ENCODE assay signal across 14 cellular contexts in genomic region chr15:59736181-59736580, GRCh38.
"Had no signal": no experiment of that assay in that cellular context is flagged by ENCODE, and none has a peak within 500 bp of the region (broad histone marks: within the 10 kb centered on the region; RNA-seq: fewer than 3 reads in every experiment).

No MANE protein-coding gene starts in this region.

- H3K4me1 Mint-ChIP-seq: activated T-helper 17 cell treated with anti-CD3 and anti-CD28 coated beads, Interleukin-2, amount 50 U/mL, for 72 hours; immature natural killer cell had no signal

- H3K4me3 ChIP-seq: cardiac muscle cell, hepatocyte, lower lobe of right lung, stomach, thoracic aorta had no signal

- H3K27ac Mint-ChIP-seq: activated naive CD4-positive, alpha-beta T cell treated with anti-CD3 and anti-CD28 coated beads for 36 hours; activated T-helper 17 cell treated with anti-CD3 and anti-CD28 coated beads, Interleukin-2, amount 50 U/mL, for 72 hours; immature natural killer cell; naive B cell had no signal

- H3K9me3 ChIP-seq: lower lobe of right lung, stomach, thoracic aorta had no signal

- H3K27ac ChIP-seq: cardiac muscle cell, hepatocyte, lower lobe of right lung, stomach, thoracic aorta had no signal

- H3K36me3 Mint-ChIP-seq: immature natural killer cell, naive B cell had no signal

- H3K27me3 ChIP-seq: cardiac muscle cell, hepatocyte had no signal

- DNase-seq: activated naive CD4-positive, alpha-beta T cell treated with anti-CD3 and anti-CD28 coated beads for 36 hours; immature natural killer cell; left cardiac atrium; lower lobe of right lung; naive B cell; right cardiac atrium; small intestine; stomach; T-helper 2 cell had no signal

- H3K36me3 ChIP-seq: cardiac muscle cell, lower lobe of right lung, stomach, thoracic aorta had no signal

- H3K4me3 Mint-ChIP-seq: activated naive CD4-positive, alpha-beta T cell treated with anti-CD3 and anti-CD28 coated beads for 36 hours; activated T-helper 17 cell treated with anti-CD3 and anti-CD28 coated beads, Interleukin-2, amount 50 U/mL, for 72 hours; immature natural killer cell; naive B cell had no signal

- ATAC-seq: activated CD4-positive, CD25-positive, alpha-beta regulatory T cell treated with anti-CD3 and anti-CD28 coated beads, Interleukin-2, amount 50 U/mL, for 24 hours; activated T-helper 17 cell treated with anti-CD3 and anti-CD28 coated beads, Interleukin-2, amount 50 U/mL, for 72 hours; left cardiac atrium; lower lobe of right lung; right cardiac atrium had no signal

- H3K4me1 ChIP-seq: lower lobe of right lung, stomach had no signal
